Comparison of ENCODE assay signal across 23 cellular contexts in the genomic region with DNA sequence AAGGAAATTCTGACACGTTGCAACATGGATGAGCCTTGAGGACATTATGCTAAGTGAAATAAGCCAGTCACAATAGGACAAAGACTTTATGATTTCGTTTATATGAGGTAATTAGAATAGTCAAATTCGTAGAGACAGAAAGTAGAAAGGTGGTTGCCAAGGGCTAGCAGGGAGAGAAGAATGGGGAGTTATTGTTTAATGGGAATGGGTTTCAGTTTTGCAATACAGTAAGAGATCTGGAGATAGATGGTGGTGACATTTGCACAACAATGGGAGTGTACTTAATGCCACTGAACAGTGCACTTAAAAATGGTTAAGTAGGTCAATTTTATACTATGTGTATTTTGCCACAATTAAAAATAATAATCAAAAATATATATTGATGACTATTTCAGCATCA.
"Had no signal": no experiment of that assay in that cellular context is flagged by ENCODE, and none has a peak within 500 bp of the region (broad histone marks: within the 10 kb centered on the region; RNA-seq: fewer than 3 reads in every experiment).

No MANE protein-coding gene starts in this region.

- DNase-seq: dorsolateral prefrontal cortex; effector CD4-positive, alpha-beta T cell; endodermal cell; foreskin fibroblast; gastrocnemius medialis; head of caudate nucleus; left ventricle myocardium superior; lower lobe of right lung; naive thymus-derived CD8-positive, alpha-beta T cell; nephron progenitor cell; occipital lobe; ovary; posterior cingulate gyrus; psoas muscle; right cardiac atrium; spleen; stimulated activated CD4-positive, alpha-beta T cell treated with anti-CD3 and anti-CD28 coated beads, Interleukin-4, amount 100 ng/mL, for 4 hours; stimulated activated naive CD8-positive, alpha-beta T cell treated with anti-CD3 and anti-CD28 coated beads, Interleukin-15, Interleukin-2, amounts not matched to agents 100 U/mL and 50 U/mL, for 24 hours; substantia nigra; testis; tibial artery had no signal

- H3K9me3 ChIP-seq: gastrocnemius medialis, lower lobe of right lung, ovary, psoas muscle, spleen, testis, tibial artery had no signal

- H3K4me1 ChIP-seq: gastrocnemius medialis, lower lobe of right lung, psoas muscle, testis, tibial artery had no signal

- H3K4me3 ChIP-seq: dorsolateral prefrontal cortex, gastrocnemius medialis, lower lobe of right lung, ovary, psoas muscle, skin epidermis, spleen, testis, tibial artery had no signal

- H3K36me3 ChIP-seq: gastrocnemius medialis, lower lobe of right lung, ovary, spleen, tibial artery had no signal

- H3K27me3 ChIP-seq: gastrocnemius medialis, ovary, spleen, testis had no signal

- H3K27ac ChIP-seq: dorsolateral prefrontal cortex, epithelial cell of prostate, gastrocnemius medialis, lower lobe of right lung, ovary, psoas muscle, skin epidermis, spleen, testis, tibial artery had no signal
